In genomic region chr9:14203366-14204056, GRCh38 we compare ENCODE assay signal across 1 cellular context.
TF ChIP-seq lines count a peak whose summit lies in the region.

No MANE protein-coding gene starts in this region.

TF ChIP-seq in HepG2, 621 proteins besides CTCF, POLR2A, EP300 and RAD21 (continued from another document):
- TF ChIP-seq MAFK (conservative IDR thresholded peaks at IDR 0.05 in 1 of 2, IDR thresholded peaks at IDR 0.05 in 1 of 2; ENCODE audit: low read length in 2 of 2) (peak; percentile 78 to 93), HOXA3 (CRISPR knock-in tag; IDR thresholded peaks at IDR 0.05) (0 out of 2 replicates have a peak, but pooled peaks have one; percentile 16), RARA (CRISPR knock-in tag; IDR thresholded peaks at IDR 0.05) (no peak), ZNF639 (CRISPR knock-in tag; conservative IDR thresholded peaks at IDR 0.05) (no peak)
